ENCODE assay signal across 27 cellular contexts in the genomic region with DNA sequence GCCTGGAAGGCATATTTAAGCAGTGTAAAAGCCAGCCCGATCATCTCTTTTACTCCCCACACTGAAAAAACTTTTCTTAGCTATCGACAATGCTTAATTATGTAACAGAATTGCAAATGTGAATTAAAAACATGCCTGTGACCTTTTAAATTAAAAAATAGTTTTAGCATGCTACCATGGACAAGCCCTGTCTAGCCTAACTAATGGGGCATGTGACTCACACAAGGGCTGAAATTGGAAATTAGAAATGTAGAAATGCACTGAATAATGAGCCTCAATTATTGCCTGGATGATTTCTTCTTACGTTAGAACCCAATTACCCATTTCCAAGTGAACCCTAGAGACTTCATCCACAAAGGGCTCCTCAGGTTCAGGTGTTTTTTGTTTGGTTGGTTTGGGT.
DNase-seq lines count a peak whose midpoint lies in the region; ATAC-seq and TF ChIP-seq lines count a peak whose summit lies in the region.
"Had no signal": no experiment of that assay in that cellular context is flagged by ENCODE, and none has a peak within 500 bp of the region (broad histone marks: within the 10 kb centered on the region; RNA-seq: fewer than 3 reads in every experiment).

No MANE protein-coding gene starts in this region.

- ATAC-seq in foreskin keratinocyte, result peak; percentile 81
- ATAC-seq in HG03280 (IDR thresholded peaks at IDR 0.05; ENCODE audit: unreplicated experiment), result no peak
- ATAC-seq: K562; natural killer cell treated with Interleukin-12 subunit alpha and Interleukin-12 subunit beta and Interleukin-15 and Interleukin-18, amount 100 ng/mL, for 72 hours; sciatic nerve; stimulated activated naive CD8-positive, alpha-beta T cell treated with anti-CD3 and anti-CD28 coated beads, Interleukin-15, amount 100 ng/mL, for 72 hours had no signal

- no peak overlapping the region for H3K27ac ChIP-seq in foreskin keratinocyte
- H3K27ac ChIP-seq: BLaER1, esophagus squamous epithelium, hepatocyte, prostate gland, thoracic aorta, uterus had no signal

- peaks cover 5% of the 10 kb centered on the region for H3K27me3 ChIP-seq in foreskin keratinocyte
- H3K27me3 ChIP-seq: BLaER1, esophagus squamous epithelium, hepatocyte, MG63, uterus had no signal

- TF ChIP-seq CTCF in foreskin keratinocyte (conservative IDR thresholded peaks at IDR 0.05), result no peak

- DNase-seq in EH (ENCODE audit: low read depth), result peak; percentile 48
- peak; percentile 21 for DNase-seq in NCI-H1105 (lab: John Stamatoyannopoulos, UW)
- peak; percentile 14 for DNase-seq in astrocyte of the hippocampus (ENCODE audit: low read depth, low spot score)
- DNase-seq in foreskin keratinocyte, result peak; percentile 14 to 51
- no peak for DNase-seq in hippocampal formation (lab: John Stamatoyannopoulos, UW)
- no peak for DNase-seq in GOT3 (lab: John Stamatoyannopoulos, UW)
- DNase-seq: ACHN; activated B cell treated with CpG ODN at 0.5 μM for 24 hours; activated CD4-positive, alpha-beta T cell treated with anti-CD3 and anti-CD28 coated beads, Interleukin-2, amount 10 ng/mL, durations not matched to agents 7 days and 5 days; activated gamma-delta T cell; activated T-cell treated with anti-CD3 and anti-CD28 coated beads, Interleukin-2, amount 50 U/mL, for 24 hours; esophagus squamous epithelium; MG63; NCI-H2029 treated with DMSO at 0.1 percent for 48 hours; NCI-H748 treated with DMSO at 0.1 percent for 48 hours; occipital lobe; stimulated activated CD8-positive, alpha-beta memory T cell treated with anti-CD3 and anti-CD28 coated beads, Interleukin-4, amount 100 ng/mL, for 48 hours; stimulated activated naive CD8-positive, alpha-beta T cell treated with anti-CD3 and anti-CD28 coated beads, Interleukin-15, amount 100 ng/mL, for 72 hours; uterus had no signal

- H3K4me1 ChIP-seq in foreskin keratinocyte, result peaks cover 12% of the 10 kb centered on the region
- H3K4me1 ChIP-seq: BLaER1, esophagus squamous epithelium, prostate gland, uterus had no signal

Comparison
In these comparisons a context has a peak if more than half of its experiments do, and no peak if none do; other contexts are left out.
1. DNase-seq: peak in EH (single experiment), NCI-H1105 (single experiment), astrocyte of the hippocampus (single experiment) and foreskin keratinocyte (2 of 2); none in hippocampal formation (0 of 2) and GOT3 (single experiment).